ENCODE assay signal across 20 cellular contexts in genomic region chr18:49081511-49082146, GRCh38.
DNase-seq lines count a peak whose midpoint lies in the region; ATAC-seq, FAIRE-seq and TF ChIP-seq lines count a peak whose summit lies in the region.
"Had no signal": no experiment of that assay in that cellular context is flagged by ENCODE, and none has a peak within 500 bp of the region (broad histone marks: within the 10 kb centered on the region; RNA-seq: fewer than 3 reads in every experiment).

No MANE protein-coding gene starts in this region.

- H3K9me3 ChIP-seq in IMR-90 (ENCODE audit: control insufficient read depth, insufficient read depth, low read length), result peaks cover 2% of the 10 kb centered on the region; the same call in 1 of the 2 replicates
- H3K9me3 ChIP-seq in body of pancreas, result no peaks in the 10 kb centered on the region
- H3K9me3 ChIP-seq: BE2C, breast epithelium had no signal

- FAIRE-seq in GM12892 (lab: Jason Lieb, UNC), result peak; percentile 61
- FAIRE-seq: kidney had no signal

- no peak for TF ChIP-seq RAD21 in IMR-90 (IDR thresholded peaks at IDR 0.05; ENCODE audit: low read length)

- H3K9me3 Mint-ChIP-seq in glutamatergic neuron (ENCODE audit: unreplicated experiment), result peaks cover 12% of the 10 kb centered on the region
- H3K9me3 Mint-ChIP-seq: stimulated activated memory B cell treated with anti-CD40 and anti-IgM and Interleukin-4, amounts not matched to agents 10 μg/mL and 1 μg/mL and 100 μg/mL, for 72 hours had no signal

- CTCF ChIA-PET in IMR-90 (lab: Yijun Ruan, JAX), result no interaction called here

- in situ Hi-C loops in IMR-90 (cut with MboI; ENCODE audit: low sequenced_read_pairs), result no loop called here

- no peak overlapping the region for H4K91ac ChIP-seq in IMR-90 (ENCODE audit: insufficient read depth, low read depth, low read length)

- H3K4me3 ChIP-seq in IMR-90 (ENCODE audit: insufficient read depth, low read depth, low read length), result no peak overlapping the region
- no peak overlapping the region for H3K4me3 ChIP-seq in body of pancreas
- H3K4me3 ChIP-seq: breast epithelium, HAP-1 had no signal

- no TSS peak for BruUV-seq in IMR-90 (replicated peaks; lab: Mats Ljungman, UMichigan)

- H2BK15ac ChIP-seq in IMR-90 (ENCODE audit: low read depth, low read length), result no peak overlapping the region

- H2BK5ac ChIP-seq in IMR-90 (ENCODE audit: low read depth, low read length, poor library complexity, severe bottlenecking), result no peak overlapping the region

- H3K18ac ChIP-seq in IMR-90 (ENCODE audit: low read depth, low read length), result no peak overlapping the region

- no peak overlapping the region for H2AFZ ChIP-seq in IMR-90 (replicated peaks; ENCODE audit: low read length, poor library complexity)

- no CpG with 5 or more reads among the region's 2 CpGs for WGBS in IMR-90 (ENCODE audit: extremely low coverage in 2 of 2, insufficient read length in 1 of 2), 2 experiments
- WGBS in body of pancreas, 2 donors, result 86 to 93% methylated on average over 2 of the region's 2 CpGs

- TF ChIP-seq POLR2A in GM12892 (IDR thresholded peaks at IDR 0.05; ENCODE audit: low read depth, low read length) (no peak), IMR-90 (IDR thresholded peaks at IDR 0.05; ENCODE audit: low read depth, low read length) (no peak), body of pancreas (IDR thresholded peaks at IDR 0.05) (no peak)

- H3K4ac ChIP-seq in IMR-90 (ENCODE audit: low read depth, low read length), result peak overlapping the region; percentile 25; the same call in 1 of the 2 replicates

- H3K56ac ChIP-seq in IMR-90 (ENCODE audit: extremely low read depth, insufficient read depth, low read length), result no peak overlapping the region

- no peak overlapping the region for H2BK120ac ChIP-seq in IMR-90 (ENCODE audit: low read depth, low read length)

- H3K27ac ChIP-seq in IMR-90 (ENCODE audit: insufficient read depth, low read length) (no peak overlapping the region), body of pancreas (no peak overlapping the region)
- H3K27ac ChIP-seq: breast epithelium had no signal

- H3K4me3 Mint-ChIP-seq in glutamatergic neuron (ENCODE audit: unreplicated experiment), result no peak overlapping the region
- H3K4me3 Mint-ChIP-seq: stimulated activated memory B cell treated with anti-CD40 and anti-IgM and Interleukin-4, amounts not matched to agents 10 μg/mL and 1 μg/mL and 100 μg/mL, for 72 hours had no signal

- ATAC-seq in GM19438 (IDR thresholded peaks at IDR 0.05; ENCODE audit: low read depth, unreplicated experiment), result peak; percentile 70
- peak; percentile 27 for ATAC-seq in IMR-90 (ENCODE audit: low read depth)
- ATAC-seq in body of pancreas, result no peak
- ATAC-seq in HG03354 (IDR thresholded peaks at IDR 0.05; ENCODE audit: poor library complexity, severe bottlenecking, unreplicated experiment), result no peak
- ATAC-seq: stimulated activated memory B cell treated with anti-CD40 and anti-IgM and Interleukin-4, amounts not matched to agents 10 μg/mL and 1 μg/mL and 100 μg/mL, for 72 hours had no signal

- H3K9me1 ChIP-seq in IMR-90 (ENCODE audit: insufficient read depth, low read length), result no peaks in the 10 kb centered on the region

- POLR2A ChIA-PET in IMR-90 (lab: Charles Lee; ENCODE audit: unreplicated experiment), result no interaction called here

- no peaks in the 10 kb centered on the region for H4K20me1 ChIP-seq in IMR-90 (ENCODE audit: insufficient read depth, low read length)

- peak overlapping the region; percentile 63; the same call in 1 of the 2 replicates for H3K14ac ChIP-seq in IMR-90 (replicated peaks; ENCODE audit: low read depth, low read length)

- peak overlapping the region; percentile 48; the same call in 1 of the 2 replicates for H2AK5ac ChIP-seq in IMR-90 (ENCODE audit: low read depth, low read length)

- 0 out of 4 replicates have a peak overlapping the region, but pooled peaks of 1 of the 2 experiments have one; percentile 47 for H4K8ac ChIP-seq in IMR-90 (ENCODE audit: low read depth in 2 of 2, low read length in 2 of 2)

- peaks cover 3% of the 10 kb centered on the region for H3K27me3 Mint-ChIP-seq in glutamatergic neuron (ENCODE audit: unreplicated experiment)
- H3K27me3 Mint-ChIP-seq: stimulated activated memory B cell treated with anti-CD40 and anti-IgM and Interleukin-4, amounts not matched to agents 10 μg/mL and 1 μg/mL and 100 μg/mL, for 72 hours had no signal

- H4K5ac ChIP-seq in IMR-90 (ENCODE audit: low read depth, low read length), result no peak overlapping the region

- H3K36me3 Mint-ChIP-seq in glutamatergic neuron (ENCODE audit: unreplicated experiment), result peaks cover 16% of the 10 kb centered on the region

- peak overlapping the region; percentile 33 for H2AK9ac ChIP-seq in IMR-90 (replicated peaks; ENCODE audit: low read depth, low read length, poor library complexity)

- intact Hi-C loops in IMR-90 (cut with micrococcal nuclease) (no loop called here), body of pancreas (cut with DNase I) (no loop called here)

- DNase-seq in GM12892 (ENCODE audit: insufficient read length) (no peak), IMR-90 (peak; percentile 44), glutamatergic neuron (no peak), body of pancreas (no peak), NCI-H1105 (lab: John Stamatoyannopoulos, UW) (no peak), putamen (ENCODE audit: low spot score) (no peak)
- DNase-seq: activated CD4-positive, CD25-positive, alpha-beta regulatory T cell treated with anti-CD3 and anti-CD28 coated beads, Interleukin-2, amount 50 U/mL, for 72 hours; BE2C; DMS79; kidney; NCI-H1417; NCI-H345; OCI-M1; retina; stimulated activated CD4-positive, alpha-beta T cell treated with anti-CD3 and anti-CD28 coated beads, Interleukin-4, amount 100 ng/mL, for 24 hours had no signal

- dilution Hi-C loops in IMR-90 (cut with HindIII; ENCODE audit: low sequenced_read_pairs, unreplicated experiment), result no loop called here

- no peaks in the 10 kb centered on the region for H3K79me1 ChIP-seq in IMR-90 (ENCODE audit: low read depth in 1 of 2, low read length in 2 of 2)

- TF ChIP-seq CTCF in IMR-90 (conservative IDR thresholded peaks at IDR 0.05; ENCODE audit: low read depth, low read length) (no peak), glutamatergic neuron (IDR thresholded peaks at IDR 0.05; ENCODE audit: partially characterized antibody, unreplicated experiment) (no peak), body of pancreas (IDR thresholded peaks at IDR 0.05) (no peak)

- H3K36me3 ChIP-seq in IMR-90 (ENCODE audit: control insufficient read depth, insufficient read depth, low read length), result no peaks in the 10 kb centered on the region
- H3K36me3 ChIP-seq in body of pancreas (replicated peaks in 1 of 2; ENCODE audit: insufficient read depth in 1 of 2, low read depth in 2 of 2), result no peaks in the 10 kb centered on the region
- H3K36me3 ChIP-seq: BE2C, breast epithelium, HAP-1 had no signal

- H3K4me2 ChIP-seq in IMR-90 (ENCODE audit: low read depth, low read length), result no peak overlapping the region

- H3K4me1 Mint-ChIP-seq in glutamatergic neuron (ENCODE audit: low read depth, unreplicated experiment), result peaks cover 16% of the 10 kb centered on the region
- H3K4me1 Mint-ChIP-seq: stimulated activated memory B cell treated with anti-CD40 and anti-IgM and Interleukin-4, amounts not matched to agents 10 μg/mL and 1 μg/mL and 100 μg/mL, for 72 hours had no signal

- H2BK20ac ChIP-seq in IMR-90 (ENCODE audit: low read depth, low read length), result no peak overlapping the region

- no peak overlapping the region for H3K23ac ChIP-seq in IMR-90 (ENCODE audit: low read depth, low read length)

- H3K4me1 ChIP-seq in IMR-90 (ENCODE audit: control insufficient read depth, insufficient read depth, low read length) (no peaks in the 10 kb centered on the region), body of pancreas (peaks cover 9% of the 10 kb centered on the region)
- H3K4me1 ChIP-seq: BE2C, breast epithelium, HAP-1 had no signal

- no peak overlapping the region for H3K9ac ChIP-seq in IMR-90 (ENCODE audit: low read depth, low read length)

- peak overlapping the region; percentile 45 for H3K27ac Mint-ChIP-seq in glutamatergic neuron (ENCODE audit: unreplicated experiment)
- H3K27ac Mint-ChIP-seq: stimulated activated memory B cell treated with anti-CD40 and anti-IgM and Interleukin-4, amounts not matched to agents 10 μg/mL and 1 μg/mL and 100 μg/mL, for 72 hours had no signal

- H3K27me3 ChIP-seq in IMR-90 (ENCODE audit: control insufficient read depth, insufficient read depth, low read length) (no peaks in the 10 kb centered on the region), body of pancreas (no peaks in the 10 kb centered on the region)
- H3K27me3 ChIP-seq: BE2C, breast epithelium had no signal

TF ChIP-seq in IMR-90, 13 proteins besides CTCF, POLR2A, EP300 and RAD21:
- TF ChIP-seq USF2 (IDR thresholded peaks at IDR 0.05; ENCODE audit: low read depth, low read length) (no peak), SMC3 (IDR thresholded peaks at IDR 0.05; ENCODE audit: low read depth, low read length) (no peak), MXI1 (IDR thresholded peaks at IDR 0.05; ENCODE audit: borderline replicate concordance, low read depth, low read length) (no peak), RCOR1 (IDR thresholded peaks at IDR 0.05; ENCODE audit: insufficient replicate concordance, low read length) (no peak), ELK1 (IDR thresholded peaks at IDR 0.05; ENCODE audit: borderline replicate concordance, low read depth, low read length) (no peak)

Comparison
In these comparisons a context has a peak if more than half of its experiments do, and no peak if none do; other contexts are left out.
1. ATAC-seq: peak in GM19438 (single experiment) and IMR-90 (single experiment); none in body of pancreas (single experiment) and HG03354 (single experiment).